27 cellular contexts compared by ENCODE assay signal in the genomic region with DNA sequence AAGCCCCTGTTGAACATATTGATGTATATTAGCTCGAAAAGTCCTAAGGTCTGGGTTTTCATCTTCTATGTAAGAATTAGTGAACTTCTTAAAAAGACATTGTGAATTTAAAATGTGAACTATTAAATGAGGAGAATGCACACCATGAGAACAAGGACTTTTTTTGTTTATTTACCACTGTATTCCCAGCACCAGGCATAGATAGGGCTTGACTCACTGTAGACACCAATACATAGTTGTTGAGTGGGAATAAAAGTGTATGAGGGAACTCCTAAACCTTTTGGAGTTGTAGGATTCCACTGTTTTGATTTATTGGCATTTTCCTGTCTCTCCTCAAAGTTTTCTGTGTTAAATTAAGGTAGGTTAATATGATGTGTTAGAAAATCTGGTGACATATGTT. TPM values are rescaled to one million over a fixed set of nuclear protein-coding genes. Genes with fewer than 3 reads are reported as not detected.
DNase-seq lines count a peak whose midpoint lies in the region; ATAC-seq, FAIRE-seq and TF ChIP-seq lines count a peak whose summit lies in the region.
"Had no signal": no experiment of that assay in that cellular context is flagged by ENCODE, and none has a peak within 500 bp of the region (broad histone marks: within the 10 kb centered on the region; RNA-seq: fewer than 3 reads in every experiment).

No MANE protein-coding gene starts in this region.

- intact Hi-C loops in posterior cingulate gyrus (cut with DNase I) = no loop called here
- intact Hi-C loops in CD14-positive monocyte (cut with micrococcal nuclease) = no loop called here
- intact Hi-C loops in transverse colon (cut with DNase I; ENCODE audit: low total_unique reads) = no loop called here

- no peaks in the 10 kb centered on the region for H3K9me3 Mint-ChIP-seq in CD4-positive, CD25-positive, alpha-beta regulatory T cell
- H3K9me3 Mint-ChIP-seq in astrocyte (ENCODE audit: unreplicated experiment) (no peaks in the 10 kb centered on the region), CD14-positive monocyte (no peaks in the 10 kb centered on the region)
- H3K9me3 Mint-ChIP-seq: activated CD4-positive, alpha-beta memory T cell treated with anti-CD3 and anti-CD28 coated beads, Interleukin-2, amount 10 ng/mL, durations not matched to agents 7 days and 5 days; activated naive CD4-positive, alpha-beta T cell treated with anti-CD3 and anti-CD28 coated beads, Interleukin-2, amount 50 U/mL, for 72 hours; activated T-helper 1 cell treated with anti-CD3 and anti-CD28 coated beads, Interleukin-12 subunit alpha, Interleukin-12 subunit beta, Interleukin-2, Interleukin-4 antibody, amounts not matched to agents 30 ng/mL and 10 ng/mL and 1 ng/mL, durations not matched to agents 14 hours and 24 hours and 36 hours; dendritic cell treated with granulocyte-macrophage colony-stimulating factor and Interleukin-4, amounts not matched to agents 40 ng/mL and 50 ng/mL, for 4 days; mesothelial cell of epicardium; naive thymus-derived CD4-positive, alpha-beta T cell; stimulated activated memory B cell treated with anti-CD40 and anti-IgM and Interleukin-4, amounts not matched to agents 10 μg/mL and 1 μg/mL and 100 μg/mL, for 72 hours had no signal

- 100% methylated on average over 1 of the region's 1 CpG for WGBS in transverse colon (ENCODE audit: low coverage in 1 of 2), 2 donors

- H3K4me2 ChIP-seq in astrocyte (ENCODE audit: low read length) = no peak overlapping the region
- H3K4me2 ChIP-seq: A549 had no signal

- no peaks in the 10 kb centered on the region for H3K4me1 ChIP-seq in CD4-positive, CD25-positive, alpha-beta regulatory T cell (ENCODE audit: control insufficient read depth, insufficient read depth, low read length, poor library complexity, severe bottlenecking)
- H3K4me1 ChIP-seq in astrocyte (ENCODE audit: insufficient read depth, low read length) = no peaks in the 10 kb centered on the region
- no peaks in the 10 kb centered on the region for H3K4me1 ChIP-seq in transverse colon
- H3K4me1 ChIP-seq: A549, Peyer's patch had no signal

- peaks cover 32% of the 10 kb centered on the region for H3K36me3 Mint-ChIP-seq in CD4-positive, CD25-positive, alpha-beta regulatory T cell
- peaks cover 6% of the 10 kb centered on the region for H3K36me3 Mint-ChIP-seq in astrocyte (ENCODE audit: low read depth, unreplicated experiment)
- peaks cover 55 to 76% of the 10 kb centered on the region in 2 donors for H3K36me3 Mint-ChIP-seq in CD14-positive monocyte
- H3K36me3 Mint-ChIP-seq: activated naive CD4-positive, alpha-beta T cell treated with anti-CD3 and anti-CD28 coated beads, Interleukin-2, amount 50 U/mL, for 72 hours had no signal

- no peak for DNase-seq in CD4-positive, CD25-positive, alpha-beta regulatory T cell
- DNase-seq in HCEC 1CT = peak; percentile 20
- no peak for DNase-seq in astrocyte (ENCODE audit: low read depth)
- DNase-seq in iris pigment epithelial cell (ENCODE audit: low read depth) = peak; percentile 56
- DNase-seq in posterior cingulate gyrus = no peak
- no peak for DNase-seq in CD14-positive monocyte (ENCODE audit: low spot score)
- no peak for DNase-seq in transverse colon
- DNase-seq: activated CD4-positive, alpha-beta memory T cell treated with anti-CD3 and anti-CD28 coated beads, Interleukin-2, amount 10 ng/mL, durations not matched to agents 7 days and 5 days; activated CD8-positive, alpha-beta memory T cell treated with anti-CD3 and anti-CD28 coated beads, Interleukin-2, amount 50 U/mL, for 4 hours; AML-193; DMS53; GF-D8; head of caudate nucleus; kidney; naive thymus-derived CD4-positive, alpha-beta T cell; NCI-H748 treated with DMSO at 0.1 percent for 48 hours; Peyer's patch; SHP77; T-helper 9 cell had no signal

- peak overlapping the region in 2 of 3 donors; percentile 22 to 75 for H3K27ac Mint-ChIP-seq in CD4-positive, CD25-positive, alpha-beta regulatory T cell
- H3K27ac Mint-ChIP-seq in astrocyte (ENCODE audit: unreplicated experiment) = peak overlapping the region; percentile 43
- H3K27ac Mint-ChIP-seq in CD14-positive monocyte = peak overlapping the region in 2 of 7 donors; percentile 1 to 48
- H3K27ac Mint-ChIP-seq: activated CD4-positive, alpha-beta memory T cell treated with anti-CD3 and anti-CD28 coated beads, Interleukin-2, amount 10 ng/mL, durations not matched to agents 7 days and 5 days; activated naive CD4-positive, alpha-beta T cell treated with anti-CD3 and anti-CD28 coated beads, Interleukin-2, amount 50 U/mL, for 72 hours; activated T-helper 1 cell treated with anti-CD3 and anti-CD28 coated beads, Interleukin-12 subunit alpha, Interleukin-12 subunit beta, Interleukin-2, Interleukin-4 antibody, amounts not matched to agents 30 ng/mL and 10 ng/mL and 1 ng/mL, durations not matched to agents 14 hours and 24 hours and 36 hours; dendritic cell treated with granulocyte-macrophage colony-stimulating factor and Interleukin-4, amounts not matched to agents 40 ng/mL and 50 ng/mL, for 4 days; mesothelial cell of epicardium; stimulated activated memory B cell treated with anti-CD40 and anti-IgM and Interleukin-4, amounts not matched to agents 10 μg/mL and 1 μg/mL and 100 μg/mL, for 72 hours had no signal

- peaks cover 52% of the 10 kb centered on the region for H3K36me3 ChIP-seq in CD4-positive, CD25-positive, alpha-beta regulatory T cell (ENCODE audit: control insufficient read depth, insufficient read depth, low read length)
- H3K36me3 ChIP-seq in astrocyte (ENCODE audit: insufficient read depth, low read length) = peaks cover 5% of the 10 kb centered on the region
- H3K36me3 ChIP-seq in transverse colon = peaks cover 0 to 25% (median 8%) of the 10 kb centered on the region in 4 donors

- ATAC-seq in CD4-positive, CD25-positive, alpha-beta regulatory T cell (ENCODE audit: low read depth in 2 of 2) = no peak
- ATAC-seq in GM21381 (IDR thresholded peaks at IDR 0.05; ENCODE audit: unreplicated experiment) = no peak
- ATAC-seq: A549; activated naive CD4-positive, alpha-beta T cell treated with anti-CD3 and anti-CD28 coated beads, Interleukin-2, amount 50 U/mL, for 72 hours; naive thymus-derived CD4-positive, alpha-beta T cell; stimulated activated memory B cell treated with anti-CD40 and anti-IgM and Interleukin-4, amounts not matched to agents 10 μg/mL and 1 μg/mL and 100 μg/mL, for 72 hours had no signal

- peak; percentile 43 for FAIRE-seq in astrocyte (lab: Jason Lieb, UNC)
- FAIRE-seq: A549, kidney had no signal

- no peaks in the 10 kb centered on the region for H3K27me3 ChIP-seq in CD4-positive, CD25-positive, alpha-beta regulatory T cell (ENCODE audit: control insufficient read depth, insufficient read depth, low read length)
- no peaks in the 10 kb centered on the region for H3K27me3 ChIP-seq in astrocyte (ENCODE audit: insufficient read depth, low read length)
- no peaks in the 10 kb centered on the region for H3K27me3 ChIP-seq in transverse colon
- H3K27me3 ChIP-seq: Peyer's patch, suprapubic skin had no signal

- no peak for TF ChIP-seq POLR2A in transverse colon (IDR thresholded peaks at IDR 0.05)

- no peaks in the 10 kb centered on the region for H3K79me2 ChIP-seq in astrocyte (ENCODE audit: insufficient read depth, low read length)

- H3K4me3 Mint-ChIP-seq in CD4-positive, CD25-positive, alpha-beta regulatory T cell = no peak overlapping the region
- H3K4me3 Mint-ChIP-seq in astrocyte (ENCODE audit: unreplicated experiment) = no peak overlapping the region
- no peak overlapping the region for H3K4me3 Mint-ChIP-seq in CD14-positive monocyte
- H3K4me3 Mint-ChIP-seq: activated CD4-positive, alpha-beta memory T cell treated with anti-CD3 and anti-CD28 coated beads, Interleukin-2, amount 10 ng/mL, durations not matched to agents 7 days and 5 days; activated T-helper 1 cell treated with anti-CD3 and anti-CD28 coated beads, Interleukin-12 subunit alpha, Interleukin-12 subunit beta, Interleukin-2, Interleukin-4 antibody, amounts not matched to agents 30 ng/mL and 10 ng/mL and 1 ng/mL, durations not matched to agents 14 hours and 24 hours and 36 hours; dendritic cell treated with granulocyte-macrophage colony-stimulating factor and Interleukin-4, amounts not matched to agents 40 ng/mL and 50 ng/mL, for 4 days; mesothelial cell of epicardium; naive thymus-derived CD4-positive, alpha-beta T cell; stimulated activated memory B cell treated with anti-CD40 and anti-IgM and Interleukin-4, amounts not matched to agents 10 μg/mL and 1 μg/mL and 100 μg/mL, for 72 hours had no signal

- H3K4me3 ChIP-seq in CD4-positive, CD25-positive, alpha-beta regulatory T cell (ENCODE audit: low read depth, low read length) = no peak overlapping the region
- H3K4me3 ChIP-seq in astrocyte (ENCODE audit: insufficient read depth, low read depth, low read length) (no peak overlapping the region), transverse colon (no peak overlapping the region)
- H3K4me3 ChIP-seq: A549, Peyer's patch, suprapubic skin had no signal

- no peak overlapping the region for H2AFZ ChIP-seq in astrocyte (ENCODE audit: low read depth, low read length)

- no peak overlapping the region for H3K9ac ChIP-seq in astrocyte (ENCODE audit: low read length)

- in situ Hi-C loops in transverse colon (cut with MboI; ENCODE audit: low pct_ligation_motif_present in 1 of 4, low pct_unique_long_range_greater_than_20kb in 1 of 4, low sequenced_read_pairs in 3 of 4) = no loop called here

- peaks cover 15 to 36% (median 20%) of the 10 kb centered on the region in 4 donors for H3K4me1 Mint-ChIP-seq in CD4-positive, CD25-positive, alpha-beta regulatory T cell
- peaks cover 14% of the 10 kb centered on the region for H3K4me1 Mint-ChIP-seq in astrocyte (ENCODE audit: low read depth, unreplicated experiment)
- H3K4me1 Mint-ChIP-seq in CD14-positive monocyte = no peaks in the 10 kb centered on the region
- H3K4me1 Mint-ChIP-seq: activated CD4-positive, alpha-beta memory T cell treated with anti-CD3 and anti-CD28 coated beads, Interleukin-2, amount 10 ng/mL, durations not matched to agents 7 days and 5 days had no signal

- TF ChIP-seq EP300 in transverse colon (IDR thresholded peaks at IDR 0.05; ENCODE audit: low read depth) = no peak

- no peaks in the 10 kb centered on the region for H4K20me1 ChIP-seq in astrocyte (ENCODE audit: insufficient read depth, low read length)

- H3K27ac ChIP-seq in CD4-positive, CD25-positive, alpha-beta regulatory T cell (ENCODE audit: insufficient read depth, low read length, poor library complexity, severe bottlenecking) = no peak overlapping the region
- no peak overlapping the region for H3K27ac ChIP-seq in astrocyte (ENCODE audit: low read depth, low read length)
- no peak overlapping the region for H3K27ac ChIP-seq in transverse colon
- H3K27ac ChIP-seq: A549, Peyer's patch, suprapubic skin had no signal

- H3K9me3 ChIP-seq in CD4-positive, CD25-positive, alpha-beta regulatory T cell (ENCODE audit: control insufficient read depth in 2 of 2, low read length in 2 of 2) = no peaks in the 10 kb centered on the region
- no peaks in the 10 kb centered on the region for H3K9me3 ChIP-seq in astrocyte (ENCODE audit: insufficient read depth, low read depth, low read length)
- no peaks in the 10 kb centered on the region for H3K9me3 ChIP-seq in transverse colon
- H3K9me3 ChIP-seq: A549, Peyer's patch, suprapubic skin had no signal

- no peaks in the 10 kb centered on the region for H3K27me3 Mint-ChIP-seq in CD4-positive, CD25-positive, alpha-beta regulatory T cell
- H3K27me3 Mint-ChIP-seq in astrocyte (ENCODE audit: low read depth, unreplicated experiment) = no peaks in the 10 kb centered on the region
- H3K27me3 Mint-ChIP-seq in CD14-positive monocyte (ENCODE audit: low read depth in 3 of 3) = no peaks in the 10 kb centered on the region
- H3K27me3 Mint-ChIP-seq: activated CD4-positive, alpha-beta memory T cell treated with anti-CD3 and anti-CD28 coated beads, Interleukin-2, amount 10 ng/mL, durations not matched to agents 7 days and 5 days; dendritic cell treated with granulocyte-macrophage colony-stimulating factor and Interleukin-4, amounts not matched to agents 40 ng/mL and 50 ng/mL, for 4 days; naive thymus-derived CD4-positive, alpha-beta T cell; stimulated activated memory B cell treated with anti-CD40 and anti-IgM and Interleukin-4, amounts not matched to agents 10 μg/mL and 1 μg/mL and 100 μg/mL, for 72 hours had no signal

- TF ChIP-seq CTCF in astrocyte (IDR thresholded peaks at IDR 0.05; ENCODE audit: insufficient read depth, low read depth, low read length) (no peak), CD14-positive monocyte (IDR thresholded peaks at IDR 0.05) (no peak), transverse colon (IDR thresholded peaks at IDR 0.05) (no peak)

RNA-seq across cellular contexts. Expression of gene NNT, which starts 40.3 kb away (rescaled TPM):
- 55.3 TPM for total RNA-seq in CD4-positive, CD25-positive, alpha-beta regulatory T cell
- polyA plus RNA-seq in CD4-positive, CD25-positive, alpha-beta regulatory T cell = 10 to 100 TPM; 46.2 to 64.1 (median 48.4) TPM
- 38.9 and 44.3 TPM in 2 replicates for total RNA-seq in astrocyte
- 10 to 100 TPM; 41.2 to 47.2 TPM for polyA plus RNA-seq in CD14-positive monocyte
- total RNA-seq in transverse colon = 10 to 100 TPM; 21.9 to 93.0 (median 48.8) TPM

Comparison
In these comparisons a context has a peak if more than half of its experiments do, and no peak if none do; other contexts are left out.
1. DNase-seq: peak in HCEC 1CT (single experiment) and iris pigment epithelial cell (single experiment); none in CD4-positive, CD25-positive, alpha-beta regulatory T cell (0 of 3), astrocyte (single experiment), posterior cingulate gyrus (0 of 10), CD14-positive monocyte (single experiment) and transverse colon (single experiment).